21 cellular contexts compared by ENCODE assay signal in the genomic region with DNA sequence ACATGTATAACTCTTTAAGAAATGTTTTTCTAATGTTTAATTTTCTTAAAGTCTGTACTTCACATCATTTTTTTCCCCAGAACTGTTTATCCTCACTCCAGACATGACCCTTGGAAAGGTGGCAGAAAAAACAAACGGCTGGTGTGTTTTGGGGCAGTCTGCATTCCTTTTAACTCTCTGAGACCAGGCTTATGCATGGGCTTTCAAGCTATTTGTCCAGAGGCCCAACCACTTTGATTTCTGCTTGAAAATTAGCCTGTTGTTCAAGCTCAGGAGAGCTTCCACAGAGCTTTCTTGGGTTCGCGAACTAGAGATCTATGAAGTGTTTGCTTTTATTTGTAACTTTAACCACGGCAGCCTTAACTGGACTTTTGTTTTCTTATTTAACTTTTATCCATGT.
A peak's percentile ranks its signal among the peaks of the same experiment; 100 is the strongest.
DNase-seq lines count a peak whose midpoint lies in the region; ATAC-seq and TF ChIP-seq lines count a peak whose summit lies in the region.
"Had no signal": no experiment of that assay in that cellular context is flagged by ENCODE, and none has a peak within 500 bp of the region (broad histone marks: within the 10 kb centered on the region; RNA-seq: fewer than 3 reads in every experiment).

No MANE protein-coding gene starts in this region.

- DNase-seq in NCI-H82 (lab: John Stamatoyannopoulos, UW) (peak; percentile 14), NCI-H82 treated with DMSO at 0.1 percent for 48 hours (lab: John Stamatoyannopoulos, UW; ENCODE audit: unreplicated experiment) (no peak), fibroblast of villous mesenchyme (ENCODE audit: low read depth) (peak; percentile 28), nephron progenitor cell (no peak), upper lobe of right lung (no peak), iPS-NIHi11 (ENCODE audit: low spot score) (no peak)
- no peak for DNase-seq in activated CD4-positive, CD25-positive, alpha-beta regulatory T cell (lab: John Stamatoyannopoulos, UW)
- DNase-seq: 8988T; activated CD4-positive, alpha-beta memory T cell treated with anti-CD3 and anti-CD28 coated beads, Interleukin-2, amount 10 ng/mL, durations not matched to agents 7 days and 5 days; activated T-cell treated with anti-CD3 and anti-CD28 coated beads, Interleukin-2, amount 50 U/mL, for 24 hours; C1 segment of cervical spinal cord; caudate nucleus; KBM-7; MV-4-11; NCI-H1930; NCI-H446; stimulated activated CD4-positive, alpha-beta T cell treated with anti-CD3 and anti-CD28 coated beads, Interleukin-4, amount 100 ng/mL, for 1 hour; substantia nigra had no signal

- peaks cover 15% of the 10 kb centered on the region for H3K4me1 ChIP-seq in upper lobe of right lung

- no peak for TF ChIP-seq CTCF in fibroblast of villous mesenchyme (IDR thresholded peaks at IDR 0.05; ENCODE audit: insufficient read depth, low read depth, low read length)
- no peak for TF ChIP-seq CTCF in nephron progenitor cell (IDR thresholded peaks at IDR 0.05)
- no peak for TF ChIP-seq CTCF in upper lobe of right lung (IDR thresholded peaks at IDR 0.05)

- no peaks in the 10 kb centered on the region for H3K36me3 ChIP-seq in upper lobe of right lung

- H3K27me3 ChIP-seq in upper lobe of right lung: no peaks in the 10 kb centered on the region

- H3K27ac ChIP-seq in upper lobe of right lung: peak overlapping the region; percentile 47
- H3K27ac ChIP-seq: RWPE1 had no signal

- ATAC-seq in upper lobe of right lung: peak; percentile 30
- ATAC-seq in GM18873 (IDR thresholded peaks at IDR 0.05; ENCODE audit: low FRiP score, unreplicated experiment): no peak

- peak overlapping the region; percentile 96 for H3K27ac Mint-ChIP-seq in nephron progenitor cell
- H3K27ac Mint-ChIP-seq: activated CD4-positive, alpha-beta memory T cell treated with anti-CD3 and anti-CD28 coated beads, Interleukin-2, amount 10 ng/mL, durations not matched to agents 7 days and 5 days; activated naive CD8-positive, alpha-beta T cell; activated T-cell treated with anti-CD3 and anti-CD28 coated beads, Interleukin-2, amount 50 U/mL, for 24 hours had no signal

- H3K9me3 Mint-ChIP-seq in nephron progenitor cell: peaks cover 22% of the 10 kb centered on the region
- H3K9me3 Mint-ChIP-seq: activated CD4-positive, alpha-beta memory T cell treated with anti-CD3 and anti-CD28 coated beads, Interleukin-2, amount 10 ng/mL, durations not matched to agents 7 days and 5 days; activated T-cell treated with anti-CD3 and anti-CD28 coated beads, Interleukin-2, amount 50 U/mL, for 24 hours had no signal

- H3K4me1 Mint-ChIP-seq in nephron progenitor cell: peaks cover 48% of the 10 kb centered on the region
- H3K4me1 Mint-ChIP-seq: activated CD4-positive, alpha-beta memory T cell treated with anti-CD3 and anti-CD28 coated beads, Interleukin-2, amount 10 ng/mL, durations not matched to agents 7 days and 5 days had no signal

- H3K27me3 Mint-ChIP-seq in nephron progenitor cell (ENCODE audit: low read depth, poor library complexity): no peaks in the 10 kb centered on the region
- H3K27me3 Mint-ChIP-seq: activated CD4-positive, alpha-beta memory T cell treated with anti-CD3 and anti-CD28 coated beads, Interleukin-2, amount 10 ng/mL, durations not matched to agents 7 days and 5 days; activated naive CD8-positive, alpha-beta T cell; activated T-cell treated with anti-CD3 and anti-CD28 coated beads, Interleukin-2, amount 50 U/mL, for 24 hours had no signal

- no peak overlapping the region for H3K4me3 ChIP-seq in fibroblast of villous mesenchyme (ENCODE audit: low read depth, low read length)
- no peak overlapping the region for H3K4me3 ChIP-seq in upper lobe of right lung

- no peaks in the 10 kb centered on the region for H3K9me3 ChIP-seq in upper lobe of right lung

- H3K4me3 Mint-ChIP-seq in nephron progenitor cell: no peak overlapping the region
- H3K4me3 Mint-ChIP-seq: activated CD4-positive, alpha-beta memory T cell treated with anti-CD3 and anti-CD28 coated beads, Interleukin-2, amount 10 ng/mL, durations not matched to agents 7 days and 5 days; activated naive CD8-positive, alpha-beta T cell; activated T-cell treated with anti-CD3 and anti-CD28 coated beads, Interleukin-2, amount 50 U/mL, for 24 hours had no signal

- peaks cover 19% of the 10 kb centered on the region for H3K36me3 Mint-ChIP-seq in nephron progenitor cell (ENCODE audit: low read depth)
- H3K36me3 Mint-ChIP-seq: activated naive CD8-positive, alpha-beta T cell had no signal

- intact Hi-C loops in upper lobe of right lung (cut with DNase I): no loop called here

Comparison
In these comparisons a context has a peak if more than half of its experiments do, and no peak if none do; other contexts are left out.
1. DNase-seq: peak in NCI-H82 (single experiment) and fibroblast of villous mesenchyme (single experiment); none in NCI-H82 treated with DMSO at 0.1 percent for 48 hours (single experiment), nephron progenitor cell (single experiment), upper lobe of right lung (single experiment), activated CD4-positive, CD25-positive, alpha-beta regulatory T cell (0 of 4) and iPS-NIHi11 (single experiment).